ENCODE assay signal across 8 cellular contexts in genomic region chr6:3456794-3457709, GRCh38. TPM values are rescaled to one million over a fixed set of nuclear protein-coding genes. Genes with fewer than 3 reads are reported as not detected.
DNase-seq lines count a peak whose midpoint lies in the region; ATAC-seq lines count a peak whose summit lies in the region.

Gene SLC22A23 (minus strand): TSS chr6:3457050. CDS start chr6:3456559, 491 bp downstream.

- peaks cover 25% of the 10 kb centered on the region for H3K27me3 Mint-ChIP-seq in T-helper 17 cell

- H3K27ac Mint-ChIP-seq in T-helper 17 cell: peak within 1 kb of the TSS; percentile 62

- peaks cover 4% of the 10 kb centered on the region for H3K36me3 Mint-ChIP-seq in T-helper 17 cell (ENCODE audit: low read depth)

- H3K4me1 Mint-ChIP-seq in T-helper 17 cell: peaks cover 9% of the 10 kb centered on the region

- no peaks in the 10 kb centered on the region for H3K4me1 ChIP-seq in Karpas-422 (ENCODE audit: low read length)

- H3K27me3 ChIP-seq in Karpas-422 (ENCODE audit: low read length): no peaks in the 10 kb centered on the region

- no peak within 1 kb of the TSS for H3K9ac ChIP-seq in Karpas-422 (ENCODE audit: low read length)

- H3K4me3 ChIP-seq in Karpas-422 (ENCODE audit: low read length) (no peak within 1 kb of the TSS), iPS-11a (ENCODE audit: low read depth, low read length) (peak within 1 kb of the TSS; percentile 56), skeletal muscle cell (ENCODE audit: low read depth, low read length) (peak within 1 kb of the TSS; percentile 46)

- no peaks in the 10 kb centered on the region for H3K36me3 ChIP-seq in Karpas-422 (ENCODE audit: insufficient read depth, low read length)

- no peak within 1 kb of the TSS for H3K27ac ChIP-seq in Karpas-422 (ENCODE audit: low read length)

- H3K9me2 ChIP-seq in Karpas-422 (replicated peaks; ENCODE audit: insufficient read depth, low read length): no peaks in the 10 kb centered on the region

- H3K4me3 Mint-ChIP-seq in T-helper 17 cell: peak within 1 kb of the TSS; percentile 97

- DNase-seq in NCI-H345 (lab: John Stamatoyannopoulos, UW) (peak; percentile 49), NCI-H345 treated with DMSO at 0.1 percent for 48 hours (lab: John Stamatoyannopoulos, UW; ENCODE audit: unreplicated experiment) (no peak), Karpas-422 (peak; percentile 51), T-helper 17 cell (peak; percentile 67 to 70 (median 68)), astrocyte of the hippocampus (ENCODE audit: low read depth, low spot score) (peak; percentile 90), skeletal muscle cell (ENCODE audit: low read depth) (no peak), SIG-M5 (lab: John Stamatoyannopoulos, UW) (no peak)

- H2AFZ ChIP-seq in Karpas-422 (ENCODE audit: low read length): no peak within 1 kb of the TSS

- H3K79me2 ChIP-seq in Karpas-422 (ENCODE audit: low read length): no peaks in the 10 kb centered on the region

- H3K9me3 ChIP-seq in Karpas-422 (ENCODE audit: low read length) (no peaks in the 10 kb centered on the region), T-helper 17 cell (ENCODE audit: control insufficient read depth, low read length, poor library complexity, severe bottlenecking) (no peaks in the 10 kb centered on the region)

- no peaks in the 10 kb centered on the region for H4K20me1 ChIP-seq in Karpas-422 (ENCODE audit: insufficient read depth, low read depth, low read length)

- ATAC-seq in T-helper 17 cell: peak; percentile 73

- no peak within 1 kb of the TSS for H3K4me2 ChIP-seq in Karpas-422 (ENCODE audit: low read depth, low read length, poor library complexity, severe bottlenecking)

RNA-seq across cellular contexts. Expression of gene SLC22A23, which starts in this region (rescaled TPM):
- total RNA-seq in Karpas-422 (2014; rRNA removed; shearing (Covaris generic); ENCODE audit: low replicate concordance): not detected in 2 replicates
- total RNA-seq in T-helper 17 cell: 1 to 10 TPM; 6.3 to 9.0 TPM

Comparison
In these comparisons a context has a peak if more than half of its experiments do, and no peak if none do; other contexts are left out.
1. DNase-seq: peak in NCI-H345 (single experiment), T-helper 17 cell (3 of 3) and astrocyte of the hippocampus (single experiment); none in NCI-H345 treated with DMSO at 0.1 percent for 48 hours (single experiment), skeletal muscle cell (single experiment) and SIG-M5 (single experiment).
2. Peak in DNase-seq in Karpas-422; RNA of the gene not detected or under 1 TPM.